In the genomic region with DNA sequence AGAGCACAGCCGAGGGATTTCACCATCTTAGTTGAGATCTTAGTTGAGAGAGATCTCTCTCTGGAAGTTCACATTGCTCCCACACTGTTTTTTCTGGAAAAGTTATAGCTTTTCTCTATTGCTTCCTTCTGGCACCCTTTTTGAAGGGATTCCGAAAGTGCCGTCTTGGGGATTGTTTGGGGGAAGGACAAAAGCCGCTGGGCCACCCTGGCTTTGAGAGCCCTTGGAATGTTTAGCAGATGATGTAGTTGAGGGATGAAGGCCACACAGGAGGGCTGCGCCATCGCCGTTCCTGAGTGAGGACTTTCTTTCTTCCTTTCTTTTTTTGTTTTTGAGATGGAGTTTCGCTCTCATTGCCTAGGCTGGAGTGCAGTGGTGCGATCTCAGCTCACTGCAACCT, we compare ENCODE assay signal across 13 cellular contexts. TPM values are rescaled to one million over a fixed set of nuclear protein-coding genes. Genes with fewer than 3 reads are reported as not detected.
DNase-seq lines count a peak whose midpoint lies in the region; ATAC-seq and TF ChIP-seq lines count a peak whose summit lies in the region.
"Had no signal": no experiment of that assay in that cellular context is flagged by ENCODE, and none has a peak within 500 bp of the region (broad histone marks: within the 10 kb centered on the region; RNA-seq: fewer than 3 reads in every experiment).

No MANE protein-coding gene starts in this region.

- H3K27me3 ChIP-seq in mucosa of rectum (ENCODE audit: control insufficient read depth in 2 of 2, insufficient read depth in 2 of 2, low read length in 2 of 2) (no peaks in the 10 kb centered on the region), tibial artery (no peaks in the 10 kb centered on the region)

- peak overlapping the region; percentile 26 for H3K27ac Mint-ChIP-seq in activated CD8-positive, alpha-beta T cell treated with anti-CD3 and anti-CD28 coated beads, Interleukin-2, amount 10 ng/mL, durations not matched to agents 7 days and 5 days
- H3K27ac Mint-ChIP-seq in activated CD8-positive, alpha-beta T cell treated with anti-CD3 and anti-CD28 coated beads for 36 hours: no peak overlapping the region
- peak overlapping the region; percentile 95 for H3K27ac Mint-ChIP-seq in chondrocyte (ENCODE audit: unreplicated experiment)
- H3K27ac Mint-ChIP-seq: memory B cell; stimulated activated naive B cell treated with anti-CD40 and anti-IgM and Interleukin-4, amounts not matched to agents 10 μg/mL and 1 μg/mL and 100 μg/mL, for 72 hours had no signal

- POLR2A ChIA-PET in activated CD8-positive, alpha-beta T cell treated with anti-CD3 and anti-CD28 coated beads, Interleukin-2, amount 10 ng/mL, durations not matched to agents 7 days and 5 days (lab: Charles Lee): no interaction called here
- POLR2A ChIA-PET in activated CD8-positive, alpha-beta T cell treated with anti-CD3 and anti-CD28 coated beads for 36 hours (lab: Charles Lee): interaction anchor here (1.3 kb wide), 1 partner anchor 14 kb away, joined by 3 read pairs; no protein-coding TSS in a partner anchor

- H3K4me3 ChIP-seq in mucosa of rectum (ENCODE audit: low read length in 2 of 2) (no peak overlapping the region), tibial artery (peak overlapping the region; percentile 18 to 25)

- CTCF ChIA-PET in activated CD8-positive, alpha-beta T cell treated with anti-CD3 and anti-CD28 coated beads, Interleukin-2, amount 10 ng/mL, durations not matched to agents 7 days and 5 days (lab: Charles Lee): interaction anchor here (0.6 kb wide), 1 partner anchor 123 kb away, joined by 3 read pairs; no protein-coding TSS in a partner anchor
- CTCF ChIA-PET in activated CD8-positive, alpha-beta T cell treated with anti-CD3 and anti-CD28 coated beads for 36 hours (lab: Charles Lee): no interaction called here

- no peaks in the 10 kb centered on the region for H3K9me3 Mint-ChIP-seq in activated CD8-positive, alpha-beta T cell treated with anti-CD3 and anti-CD28 coated beads, Interleukin-2, amount 10 ng/mL, durations not matched to agents 7 days and 5 days (ENCODE audit: insufficient read depth)
- H3K9me3 Mint-ChIP-seq in activated CD8-positive, alpha-beta T cell treated with anti-CD3 and anti-CD28 coated beads for 36 hours: no peaks in the 10 kb centered on the region
- H3K9me3 Mint-ChIP-seq in chondrocyte (ENCODE audit: low read depth): no peaks in the 10 kb centered on the region
- H3K9me3 Mint-ChIP-seq: stimulated activated naive B cell treated with anti-CD40 and anti-IgM and Interleukin-4, amounts not matched to agents 10 μg/mL and 1 μg/mL and 100 μg/mL, for 72 hours had no signal

- peak overlapping the region; percentile 41 to 63 for H3K9ac ChIP-seq in mucosa of rectum (ENCODE audit: low read depth in 1 of 2, low read length in 2 of 2)

- H3K4me1 ChIP-seq in mucosa of rectum (ENCODE audit: control insufficient read depth in 2 of 2, insufficient read depth in 2 of 2, low read length in 2 of 2): peaks cover 87 to 97% of the 10 kb centered on the region in 2 donors
- H3K4me1 ChIP-seq in tibial artery: peaks cover 12 to 100% (median 97%) of the 10 kb centered on the region in 4 donors

- H3K36me3 ChIP-seq in mucosa of rectum (ENCODE audit: control insufficient read depth in 2 of 2, insufficient read depth in 2 of 2, low read length in 2 of 2) (no peaks in the 10 kb centered on the region), tibial artery (no peaks in the 10 kb centered on the region)

- no peak for TF ChIP-seq CTCF in activated CD8-positive, alpha-beta T cell treated with anti-CD3 and anti-CD28 coated beads for 36 hours (IDR thresholded peaks at IDR 0.05)
- no peak for TF ChIP-seq CTCF in chondrocyte (IDR thresholded peaks at IDR 0.05)
- no peak for TF ChIP-seq CTCF in tibial artery (IDR thresholded peaks at IDR 0.05)

- intact Hi-C loops in activated CD8-positive, alpha-beta T cell treated with anti-CD3 and anti-CD28 coated beads for 36 hours (cut with micrococcal nuclease): no loop called here
- intact Hi-C loops in tibial artery (cut with DNase I; ENCODE audit: low total_unique reads): loop anchor here (5.0 kb wide), 1 partner anchor 40 kb away; no protein-coding TSS in a partner anchor

- no peak for DNase-seq in activated CD8-positive, alpha-beta T cell treated with anti-CD3 and anti-CD28 coated beads, Interleukin-2, amount 10 ng/mL, durations not matched to agents 7 days and 5 days
- no peak for DNase-seq in activated CD8-positive, alpha-beta T cell treated with anti-CD3 and anti-CD28 coated beads for 36 hours
- DNase-seq in chondrocyte (ENCODE audit: low spot score): peak; percentile 24
- DNase-seq in tibial artery: no peak
- DNase-seq in stimulated activated CD4-positive, alpha-beta T cell treated with anti-CD3 and anti-CD28 coated beads, Interleukin-12 subunit alpha, Interleukin-12 subunit beta, amount 100 ng/mL, for 4 hours: no peak
- no peak for DNase-seq in NCI-H1417 (lab: John Stamatoyannopoulos, UW)
- DNase-seq: activated CD4-positive, alpha-beta T cell treated with anti-CD3 and anti-CD28 coated beads, Interleukin-2, amount 50 U/mL, for 4 hours; GF-D8; SHP77 treated with DMSO at 0.1 percent for 48 hours; stimulated activated naive B cell treated with anti-CD40 and anti-IgM and Interleukin-4, amounts not matched to agents 10 μg/mL and 1 μg/mL and 100 μg/mL, for 72 hours had no signal

- no peak overlapping the region for H3K4me3 Mint-ChIP-seq in activated CD8-positive, alpha-beta T cell treated with anti-CD3 and anti-CD28 coated beads, Interleukin-2, amount 10 ng/mL, durations not matched to agents 7 days and 5 days
- no peak overlapping the region for H3K4me3 Mint-ChIP-seq in activated CD8-positive, alpha-beta T cell treated with anti-CD3 and anti-CD28 coated beads for 36 hours
- H3K4me3 Mint-ChIP-seq in chondrocyte (ENCODE audit: unreplicated experiment): no peak overlapping the region
- H3K4me3 Mint-ChIP-seq: memory B cell; stimulated activated naive B cell treated with anti-CD40 and anti-IgM and Interleukin-4, amounts not matched to agents 10 μg/mL and 1 μg/mL and 100 μg/mL, for 72 hours had no signal

- H3K27ac ChIP-seq in mucosa of rectum (ENCODE audit: low read depth in 2 of 2, low read length in 2 of 2): peak overlapping the region; percentile 90 to 98
- peak overlapping the region; percentile 88 to 91 for H3K27ac ChIP-seq in tibial artery

- H3K27me3 Mint-ChIP-seq in activated CD8-positive, alpha-beta T cell treated with anti-CD3 and anti-CD28 coated beads, Interleukin-2, amount 10 ng/mL, durations not matched to agents 7 days and 5 days (ENCODE audit: low read depth): peaks cover 14% of the 10 kb centered on the region
- H3K27me3 Mint-ChIP-seq in activated CD8-positive, alpha-beta T cell treated with anti-CD3 and anti-CD28 coated beads for 36 hours: no peaks in the 10 kb centered on the region
- no peaks in the 10 kb centered on the region for H3K27me3 Mint-ChIP-seq in chondrocyte (ENCODE audit: low read depth)

- peaks cover 5% of the 10 kb centered on the region for H3K36me3 Mint-ChIP-seq in activated CD8-positive, alpha-beta T cell treated with anti-CD3 and anti-CD28 coated beads, Interleukin-2, amount 10 ng/mL, durations not matched to agents 7 days and 5 days (ENCODE audit: low read depth)
- H3K36me3 Mint-ChIP-seq in activated CD8-positive, alpha-beta T cell treated with anti-CD3 and anti-CD28 coated beads for 36 hours (ENCODE audit: low read depth): no peaks in the 10 kb centered on the region
- H3K36me3 Mint-ChIP-seq in chondrocyte (ENCODE audit: low read depth): peaks cover 2% of the 10 kb centered on the region
- H3K36me3 Mint-ChIP-seq: memory B cell; stimulated activated naive B cell treated with anti-CD40 and anti-IgM and Interleukin-4, amounts not matched to agents 10 μg/mL and 1 μg/mL and 100 μg/mL, for 72 hours had no signal

- peaks cover 58% of the 10 kb centered on the region for H3K4me1 Mint-ChIP-seq in activated CD8-positive, alpha-beta T cell treated with anti-CD3 and anti-CD28 coated beads, Interleukin-2, amount 10 ng/mL, durations not matched to agents 7 days and 5 days (ENCODE audit: low read depth)
- H3K4me1 Mint-ChIP-seq in activated CD8-positive, alpha-beta T cell treated with anti-CD3 and anti-CD28 coated beads for 36 hours (ENCODE audit: low read depth): peaks cover 24% of the 10 kb centered on the region
- H3K4me1 Mint-ChIP-seq in chondrocyte (ENCODE audit: low read depth): peaks cover 91% of the 10 kb centered on the region
- H3K4me1 Mint-ChIP-seq: memory B cell had no signal

- no peak for ATAC-seq in activated CD8-positive, alpha-beta T cell treated with anti-CD3 and anti-CD28 coated beads, Interleukin-2, amount 10 ng/mL, durations not matched to agents 7 days and 5 days
- no peak for ATAC-seq in activated CD8-positive, alpha-beta T cell treated with anti-CD3 and anti-CD28 coated beads for 36 hours
- no peak for ATAC-seq in GM19455 (IDR thresholded peaks at IDR 0.05; ENCODE audit: unreplicated experiment)
- ATAC-seq: stimulated activated naive B cell treated with anti-CD40 and anti-IgM and Interleukin-4, amounts not matched to agents 10 μg/mL and 1 μg/mL and 100 μg/mL, for 72 hours had no signal

- no peaks in the 10 kb centered on the region for H3K9me3 ChIP-seq in mucosa of rectum (ENCODE audit: control insufficient read depth in 2 of 2, low read length in 2 of 2)
- no peaks in the 10 kb centered on the region for H3K9me3 ChIP-seq in tibial artery

RNA-seq across cellular contexts. Expression of gene PLEKHG3, which starts 17.7 kb away (rescaled TPM):
- total RNA-seq in activated CD8-positive, alpha-beta T cell treated with anti-CD3 and anti-CD28 coated beads, Interleukin-2, amount 10 ng/mL, durations not matched to agents 7 days and 5 days: 1 to 10 TPM; 7.3 to 7.8 TPM
- total RNA-seq in activated CD8-positive, alpha-beta T cell treated with anti-CD3 and anti-CD28 coated beads for 36 hours: 1 to 10 TPM; 2.7 to 2.8 TPM
- 46.3 to 133 TPM (median 131 TPM) in 3 replicates for total RNA-seq in chondrocyte

Comparison
In these comparisons a context has a peak if more than half of its experiments do, and no peak if none do; other contexts are left out.
1. H3K4me3 ChIP-seq: peak in tibial artery (2 of 2); none in mucosa of rectum (0 of 2).